ENCODE assay signal across 1 cellular context in genomic region chr19:55206664-55207500, GRCh38.
TF ChIP-seq lines count a peak whose summit lies in the region.

No MANE protein-coding gene starts in this region.

TF ChIP-seq in K562, 482 proteins besides CTCF, POLR2A, EP300 and RAD21 (continued from another document and continues in another):
- no peak for TF ChIP-seq ZBTB49 (CRISPR knock-in tag; IDR thresholded peaks at IDR 0.05; ENCODE audit: borderline replicate concordance)
- TF ChIP-seq SRSF9 (IDR thresholded peaks at IDR 0.05; ENCODE audit: borderline replicate concordance, low read depth, low read length), result no peak
- TF ChIP-seq ZKSCAN3 (CRISPR knock-in tag; IDR thresholded peaks at IDR 0.05), result no peak
- no peak for TF ChIP-seq ZNF277 (CRISPR knock-in tag; IDR thresholded peaks at IDR 0.05; ENCODE audit: borderline replicate concordance)
- no peak for TF ChIP-seq PRMT5 (CRISPR knock-in tag; IDR thresholded peaks at IDR 0.05)
- TF ChIP-seq GTF2B (IDR thresholded peaks at IDR 0.05; ENCODE audit: extremely low read depth, insufficient read length), result no peak
- TF ChIP-seq KAT8 (IDR thresholded peaks at IDR 0.05; ENCODE audit: low read depth), result no peak
- no peak for TF ChIP-seq CSDE1 (IDR thresholded peaks at IDR 0.05)
- TF ChIP-seq ZNF318 (IDR thresholded peaks at IDR 0.05; ENCODE audit: borderline replicate concordance in 1 of 2, low read depth in 1 of 2), result no peak
- no peak for TF ChIP-seq CREBBP (IDR thresholded peaks at IDR 0.05; ENCODE audit: low read depth, low read length)
- TF ChIP-seq ZFPM2 (CRISPR knock-in tag; IDR thresholded peaks at IDR 0.05), result no peak
- TF ChIP-seq BMI1 (IDR thresholded peaks at IDR 0.05; ENCODE audit: low read length), result no peak
- no peak for TF ChIP-seq PHF20 (IDR thresholded peaks at IDR 0.05; ENCODE audit: partially characterized antibody)
- TF ChIP-seq EGR1 (conservative IDR thresholded peaks at IDR 0.05), result peak; percentile 64
- TF ChIP-seq POLR2G (IDR thresholded peaks at IDR 0.05; ENCODE audit: low read depth, low read length), result peak; percentile 93
- TF ChIP-seq ZFX (CRISPR knock-in tag; IDR thresholded peaks at IDR 0.05), result peak; percentile 83
- TF ChIP-seq MBD2 (IDR thresholded peaks at IDR 0.05; ENCODE audit: borderline replicate concordance, low read depth), result no peak
- no peak for TF ChIP-seq ZBTB1 (CRISPR knock-in tag; IDR thresholded peaks at IDR 0.05; ENCODE audit: borderline replicate concordance, low read depth)
- TF ChIP-seq NFE2L1 (tag; IDR thresholded peaks at IDR 0.05; ENCODE audit: borderline replicate concordance, low read depth), result no peak
- TF ChIP-seq POLR2AphosphoS2 (IDR thresholded peaks at IDR 0.05; ENCODE audit: low read length), result no peak; the same call in 1 of the 2 replicates
- peak; percentile 50; the same call in 1 of the 2 replicates for TF ChIP-seq CTBP1 (IDR thresholded peaks at IDR 0.05; ENCODE audit: borderline replicate concordance)
- TF ChIP-seq ZNF347 (CRISPR knock-in tag; IDR thresholded peaks at IDR 0.05; ENCODE audit: low read depth), result no peak
- no peak for TF ChIP-seq SFPQ (IDR thresholded peaks at IDR 0.05; ENCODE audit: low read depth, low read length)
- no peak for TF ChIP-seq MTF1 (CRISPR knock-in tag; IDR thresholded peaks at IDR 0.05; ENCODE audit: borderline replicate concordance)
- TF ChIP-seq PHB (CRISPR knock-in tag; IDR thresholded peaks at IDR 0.05), result no peak
- TF ChIP-seq MYC (IDR thresholded peaks at IDR 0.05; ENCODE audit: low read depth, low read length), result peak; percentile 86
- TF ChIP-seq MYC (CRISPR knock-in tag; IDR thresholded peaks at IDR 0.05; ENCODE audit: borderline replicate concordance, low read depth), result no peak
- TF ChIP-seq CHCHD3 (CRISPR knock-in tag; IDR thresholded peaks at IDR 0.05), result no peak
- no peak for TF ChIP-seq U2AF1 (optimal IDR thresholded peaks at IDR 0.05; ENCODE audit: low read depth, low read length)
- TF ChIP-seq ZNF274 (IDR thresholded peaks at IDR 0.05; ENCODE audit: borderline replicate concordance, low read depth, low read length), result no peak
- no peak for TF ChIP-seq LARP7 (IDR thresholded peaks at IDR 0.05)
- no peak for TF ChIP-seq STAT6 (CRISPR knock-in tag; IDR thresholded peaks at IDR 0.05)
- no peak for TF ChIP-seq ZNF316 (IDR thresholded peaks at IDR 0.05)
- no peak for TF ChIP-seq SRSF3 (IDR thresholded peaks at IDR 0.05; ENCODE audit: insufficient read depth, low read length)
- TF ChIP-seq PRPF4 (IDR thresholded peaks at IDR 0.05; ENCODE audit: insufficient read depth, low read depth, low read length, poor library complexity, severe bottlenecking), result no peak
- no peak for TF ChIP-seq NFRKB (IDR thresholded peaks at IDR 0.05; ENCODE audit: low read depth)
- TF ChIP-seq PKNOX1 (IDR thresholded peaks at IDR 0.05), result peak; percentile 74
- peak; percentile 52; the same call in 1 of the 2 replicates for TF ChIP-seq CBX1 (IDR thresholded peaks at IDR 0.05; ENCODE audit: low read depth)
- TF ChIP-seq ZNF766 (CRISPR knock-in tag; conservative IDR thresholded peaks at IDR 0.05), result no peak; the same call in 1 of the 2 replicates
- TF ChIP-seq ARID2 (IDR thresholded peaks at IDR 0.05), result no peak
- no peak; a peak in 1 of 4 replicates for TF ChIP-seq TEAD1 (CRISPR knock-in tag; IDR thresholded peaks at IDR 0.05)
- TF ChIP-seq HIVEP1 (CRISPR knock-in tag; IDR thresholded peaks at IDR 0.05), result no peak
- no peak for TF ChIP-seq DLX4 (CRISPR knock-in tag; IDR thresholded peaks at IDR 0.05)
- TF ChIP-seq ZNF79 (CRISPR knock-in tag; IDR thresholded peaks at IDR 0.05; ENCODE audit: low read depth), result no peak
- TF ChIP-seq ZNF175 (CRISPR knock-in tag; IDR thresholded peaks at IDR 0.05; ENCODE audit: low read depth), result peak; percentile 72
- TF ChIP-seq ZNF140 (CRISPR knock-in tag; IDR thresholded peaks at IDR 0.05), result no peak
- TF ChIP-seq DMBX1 (CRISPR knock-in tag; IDR thresholded peaks at IDR 0.05; ENCODE audit: borderline replicate concordance), result 0 out of 2 replicates have a peak, but pooled peaks have one; percentile 48
- no peak for TF ChIP-seq HDAC3 (IDR thresholded peaks at IDR 0.05; ENCODE audit: borderline replicate concordance, partially characterized antibody)
- TF ChIP-seq NFYB (IDR thresholded peaks at IDR 0.05; ENCODE audit: extremely low read depth, insufficient read length), result no peak
- TF ChIP-seq ZSCAN29 (IDR thresholded peaks at IDR 0.05), result no peak
- no peak; the same call in 1 of the 2 replicates for TF ChIP-seq RUNX1 (IDR thresholded peaks at IDR 0.05; ENCODE audit: low read depth)
- no peak for TF ChIP-seq PURB (CRISPR knock-in tag; IDR thresholded peaks at IDR 0.05; ENCODE audit: low read depth)
- no peak for TF ChIP-seq HDAC8 (tag; IDR thresholded peaks at IDR 0.05)
